In the genomic region with DNA sequence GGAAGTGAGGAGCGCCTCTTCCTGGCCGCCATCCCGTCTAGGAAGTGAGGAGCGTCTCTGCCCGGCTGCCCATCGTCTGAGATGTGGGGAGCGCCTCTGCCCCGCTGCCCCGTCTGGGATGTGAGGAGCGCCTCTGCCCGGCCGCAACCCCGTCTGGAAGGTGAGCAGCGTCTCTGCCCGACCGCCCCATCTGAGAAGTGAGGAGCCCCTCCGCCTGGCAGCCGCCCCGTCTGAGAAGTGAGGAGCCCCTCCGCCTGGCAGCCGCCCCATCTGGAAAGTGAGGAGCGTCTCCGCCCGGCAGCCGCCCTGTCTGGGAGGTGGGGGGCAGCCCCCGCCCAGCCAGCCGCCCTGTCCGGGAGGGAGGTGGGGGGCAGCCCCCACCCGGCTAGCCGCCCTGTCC, we compare ENCODE assay signal across 6 cellular contexts. TPM values are rescaled to one million over a fixed set of nuclear protein-coding genes. Genes with fewer than 3 reads are reported as not detected.
"Had no signal": no experiment of that assay in that cellular context is flagged by ENCODE, and none has a peak within 500 bp of the region (broad histone marks: within the 10 kb centered on the region; RNA-seq: fewer than 3 reads in every experiment).

No MANE protein-coding gene starts in this region.

RNA-seq across cellular contexts. Expression of a gene that starts 14.4 kb away (rescaled TPM):
- total RNA-seq: HepG2, HT-29, HT1080, IMR-90 had no signal
- polyA plus RNA-seq: HepG2, IgD-negative memory B cell, IMR-90 had no signal

RNA-seq across cellular contexts. Expression of a gene that starts 27.0 kb away (rescaled TPM):
- total RNA-seq: HepG2, HT-29, HT1080, IMR-90, K562 had no signal
- polyA plus RNA-seq: HepG2, IgD-negative memory B cell, IMR-90 had no signal
